In the genomic region with DNA sequence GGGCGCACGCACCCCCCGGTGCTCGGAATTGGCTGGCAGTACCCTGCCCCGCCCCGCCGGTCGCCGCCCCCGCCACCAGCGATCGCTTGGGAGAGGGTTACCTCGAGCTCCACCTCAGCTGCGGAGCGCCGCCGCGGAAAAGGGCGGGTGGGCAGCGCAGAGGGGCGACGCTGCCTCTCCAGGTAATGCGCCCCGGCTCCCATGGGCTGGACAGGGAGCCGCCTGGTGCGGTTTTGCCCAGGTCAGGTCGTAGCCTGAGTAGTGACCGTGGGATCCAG, we compare ENCODE assay signal across 8 cellular contexts. TPM values are rescaled to one million over a fixed set of nuclear protein-coding genes. Genes with fewer than 3 reads are reported as not detected.
DNase-seq lines count a peak whose midpoint lies in the region; TF ChIP-seq lines count a peak whose summit lies in the region.

No MANE protein-coding gene starts in this region.

- H3K36me3 Mint-ChIP-seq in Caco-2 (ENCODE audit: insufficient read depth, unreplicated experiment) = peaks cover 23% of the 10 kb centered on the region

- no peak for TF ChIP-seq CTCF in Caco-2 (IDR thresholded peaks at IDR 0.05; ENCODE audit: insufficient read depth in 1 of 2, low read depth in 1 of 2, low read length in 1 of 2, severe bottlenecking in 1 of 2, unreplicated experiment in 1 of 2)

- no TSS peak for BruUV-seq in Caco-2 (replicated peaks; lab: Mats Ljungman, UMichigan)

- no peaks in the 10 kb centered on the region for H3K27me3 ChIP-seq in Caco-2 (replicated peaks; ENCODE audit: control insufficient read depth, insufficient read depth, low read length)
- H3K27me3 ChIP-seq in SJSA1 (replicated peaks) = no peaks in the 10 kb centered on the region
- no peaks in the 10 kb centered on the region for H3K27me3 ChIP-seq in adipocyte (replicated peaks; ENCODE audit: control insufficient read depth, insufficient read depth, low read length)
- peaks cover 25% of the 10 kb centered on the region for H3K27me3 ChIP-seq in iPS DF 6.9 (ENCODE audit: control insufficient read depth, insufficient read depth, low read length)

- no peaks in the 10 kb centered on the region for H3K9me3 Mint-ChIP-seq in Caco-2 (ENCODE audit: unreplicated experiment)

- peak overlapping the region; percentile 97 for H3K9ac ChIP-seq in adipocyte (ENCODE audit: low read length)

- no CpG with 5 or more reads among the region's 28 CpGs for WGBS in iPS DF 6.9 (ENCODE audit: insufficient coverage, insufficient read length)

- H3K9me3 ChIP-seq in Caco-2 (no peaks in the 10 kb centered on the region), SJSA1 (replicated peaks) (peaks cover 7% of the 10 kb centered on the region; the same call in 1 of the 2 replicates), adipocyte (ENCODE audit: control insufficient read depth, low read length) (no peaks in the 10 kb centered on the region), iPS DF 6.9 (ENCODE audit: control insufficient read depth, insufficient read depth, low read length) (no peaks in the 10 kb centered on the region)

- H3K4me1 Mint-ChIP-seq in Caco-2 (ENCODE audit: low read depth, unreplicated experiment) = peaks cover 8% of the 10 kb centered on the region

- peak overlapping the region; percentile 78 for H3K27ac Mint-ChIP-seq in Caco-2 (ENCODE audit: unreplicated experiment)

- H3K4me3 ChIP-seq in Caco-2 (ENCODE audit: low read depth, low read length) = peak overlapping the region; percentile 78
- peak overlapping the region; percentile 71 for H3K4me3 ChIP-seq in SJSA1
- H3K4me3 ChIP-seq in adipocyte (ENCODE audit: low read length) = peak overlapping the region; percentile 99
- H3K4me3 ChIP-seq in iPS DF 6.9 (ENCODE audit: low read length) = peak overlapping the region; percentile 69; the same call in 1 of the 2 replicates

- peak in 1 of 2 experiments; percentile 33 for DNase-seq in Caco-2
- peak in 1 of 2 experiments; percentile 43 for DNase-seq in SJSA1 (ENCODE audit: low read depth in 1 of 2, low spot score in 2 of 2)
- peak; percentile 54 for DNase-seq in adipocyte (ENCODE audit: low read depth)
- no peak for DNase-seq in iPS DF 6.9 (ENCODE audit: low read depth, low spot score)
- DNase-seq in stimulated activated CD4-positive, alpha-beta T cell treated with anti-CD3 and anti-CD28 coated beads, Interleukin-12 subunit alpha, Interleukin-12 subunit beta, amount 100 ng/mL, for 4 hours = peak; percentile 66
- no peak for DNase-seq in mesenteric fat pad (ENCODE audit: low spot score)
- no peak for DNase-seq in DMS79 treated with DMSO at 0.1 percent for 48 hours (lab: John Stamatoyannopoulos, UW)
- DNase-seq in SW480 (ENCODE audit: low spot score) = no peak

- H3K27ac ChIP-seq in SJSA1 (peak overlapping the region; percentile 73), iPS DF 6.9 (ENCODE audit: low read length) (no peak overlapping the region)

- H3K4me3 Mint-ChIP-seq in Caco-2 (ENCODE audit: unreplicated experiment) = peak overlapping the region; percentile 92

- CTCF ChIA-PET in Caco-2 (lab: Charles Lee) = interaction anchor here (2.3 kb wide), 1 partner anchor 198 kb away, joined by 17 read pairs; no protein-coding TSS in a partner anchor

- H3K36me3 ChIP-seq in Caco-2 (ENCODE audit: control insufficient read depth, insufficient read depth, low read length) (no peaks in the 10 kb centered on the region), SJSA1 (peaks cover 12% of the 10 kb centered on the region), adipocyte (ENCODE audit: control insufficient read depth, insufficient read depth, low read length, severe bottlenecking) (peaks cover 13% of the 10 kb centered on the region), iPS DF 6.9 (ENCODE audit: control insufficient read depth, insufficient read depth, low read length) (no peaks in the 10 kb centered on the region)

- POLR2A ChIA-PET in Caco-2 (lab: Charles Lee) = interaction anchor here (0.6 kb wide), 1 partner anchor 60 kb away, joined by 4 read pairs; no protein-coding TSS in a partner anchor

- intact Hi-C loops in Caco-2 (cut with micrococcal nuclease; ENCODE audit: unreplicated experiment) = loop anchor here (5.0 kb wide), 2 partner anchors 117 to 473 kb away; a partner anchor contains a TSS

- H3K4me1 ChIP-seq in Caco-2 (peaks cover 13% of the 10 kb centered on the region), SJSA1 (replicated peaks) (peaks cover 42% of the 10 kb centered on the region), adipocyte (ENCODE audit: control insufficient read depth, insufficient read depth, low read length) (peaks cover 33% of the 10 kb centered on the region), iPS DF 6.9 (ENCODE audit: control insufficient read depth, insufficient read depth, low read length) (peaks cover 4% of the 10 kb centered on the region; the same call in 1 of the 2 replicates)

- no peaks in the 10 kb centered on the region for H3K27me3 Mint-ChIP-seq in Caco-2 (ENCODE audit: insufficient read depth, unreplicated experiment)

RNA-seq across cellular contexts. Expression of a gene that starts 1.3 kb away (rescaled TPM):
- 33.0 and 35.4 TPM in 2 replicates for total RNA-seq in Caco-2 (2022)
- total RNA-seq in SJSA1 (2014; rRNA removed; shearing (Covaris generic)) = 15.6 and 21.8 TPM in 2 replicates
- total RNA-seq in mesenteric fat pad = 441 TPM

Comparison
In these comparisons a context has a peak if more than half of its experiments do, and no peak if none do; other contexts are left out.
1. DNase-seq: peak in adipocyte (single experiment) and stimulated activated CD4-positive, alpha-beta T cell treated with anti-CD3 and anti-CD28 coated beads, Interleukin-12 subunit alpha, Interleukin-12 subunit beta, amount 100 ng/mL, for 4 hours (single experiment); none in iPS DF 6.9 (single experiment), mesenteric fat pad (single experiment), DMS79 treated with DMSO at 0.1 percent for 48 hours (single experiment) and SW480 (single experiment).
2. RNA of a gene that starts 1.3 kb away (total RNA-seq): 441 TPM in mesenteric fat pad (single experiment); 33.0 to 35.4 TPM in Caco-2 and 15.6 to 21.8 TPM in SJSA1; every median in the first group is over 10 times any median in the second.
3. Peak in every context shown above with its lines, with median percentiles within 50 percentile points of each other: H3K4me3 ChIP-seq.